In genomic region chr2:80166457-80166856, GRCh38 we compare ENCODE assay signal across 28 cellular contexts.
"Had no signal": no experiment of that assay in that cellular context is flagged by ENCODE, and none has a peak within 500 bp of the region (broad histone marks: within the 10 kb centered on the region; RNA-seq: fewer than 3 reads in every experiment).

No MANE protein-coding gene starts in this region.

- DNase-seq: naive thymus-derived CD4-positive, alpha-beta T cell; natural killer cell; nucleus accumbens; pancreas; retina; right lobe of liver; sigmoid colon; small intestine; stimulated activated CD4-positive, alpha-beta T cell treated with anti-CD3 and anti-CD28 coated beads, Interleukin-15, amount 100 ng/mL, for 24 hours; stimulated activated CD4-positive, alpha-beta T cell treated with anti-CD3 and anti-CD28 coated beads, Interleukin-4, amount 100 ng/mL, for 1 hour; stimulated activated CD4-positive, alpha-beta T cell treated with anti-CD3 and anti-CD28 coated beads, Interleukin-4, amount 100 ng/mL, for 4 hours; stimulated activated CD8-positive, alpha-beta memory T cell treated with anti-CD3 and anti-CD28 coated beads, Interleukin-4, amount 100 ng/mL, for 48 hours; stimulated activated naive CD4-positive, alpha-beta T cell; stimulated activated naive CD8-positive, alpha-beta T cell treated with anti-CD3 and anti-CD28 coated beads, Interleukin-15, amount 100 ng/mL, for 72 hours; stimulated activated naive CD8-positive, alpha-beta T cell treated with anti-CD3 and anti-CD28 coated beads, Interleukin-15, Interleukin-2, amounts not matched to agents 100 U/mL and 50 U/mL, for 24 hours; substantia nigra; testis; tibial artery; transverse colon; upper lobe of right lung; uterus had no signal

- H3K9me3 ChIP-seq: neutrophil, pancreas, prostate gland, right atrium auricular region, right lobe of liver, sigmoid colon, suprapubic skin, testis, tibial artery, transverse colon, upper lobe of right lung, uterus had no signal

- ATAC-seq: naive thymus-derived CD4-positive, alpha-beta T cell; natural killer cell; pancreas; right lobe of liver; stimulated activated memory B cell treated with anti-CD40 and anti-IgM and Interleukin-4, amounts not matched to agents 10 μg/mL and 1 μg/mL and 100 μg/mL, for 72 hours; stimulated activated naive CD8-positive, alpha-beta T cell treated with anti-CD3 and anti-CD28 coated beads, Interleukin-15, amount 100 ng/mL, for 72 hours; stimulated activated naive CD8-positive, alpha-beta T cell treated with anti-CD3 and anti-CD28 coated beads, Interleukin-15, Interleukin-2, amounts not matched to agents 100 U/mL and 50 U/mL, for 24 hours; upper lobe of right lung had no signal

- H3K27me3 Mint-ChIP-seq: naive thymus-derived CD4-positive, alpha-beta T cell; stimulated activated memory B cell treated with anti-CD40 and anti-IgM and Interleukin-4, amounts not matched to agents 10 μg/mL and 1 μg/mL and 100 μg/mL, for 72 hours; stimulated activated naive CD8-positive, alpha-beta T cell treated with anti-CD3 and anti-CD28 coated beads, Interleukin-15, amount 100 ng/mL, for 72 hours; type B pancreatic cell had no signal

- H3K4me3 Mint-ChIP-seq: naive thymus-derived CD4-positive, alpha-beta T cell; natural killer cell; nephron; stimulated activated memory B cell treated with anti-CD40 and anti-IgM and Interleukin-4, amounts not matched to agents 10 μg/mL and 1 μg/mL and 100 μg/mL, for 72 hours; stimulated activated naive CD8-positive, alpha-beta T cell treated with anti-CD3 and anti-CD28 coated beads, Interleukin-15, amount 100 ng/mL, for 72 hours; type B pancreatic cell had no signal

- H3K9me3 Mint-ChIP-seq: type B pancreatic cell had no signal

- H3K4me1 ChIP-seq: prostate gland, right atrium auricular region, right lobe of liver, sigmoid colon, suprapubic skin, testis, tibial artery, transverse colon, upper lobe of right lung, uterus had no signal

- H3K4me3 ChIP-seq: pancreas, prostate gland, right atrium auricular region, right lobe of liver, sigmoid colon, suprapubic skin, testis, tibial artery, transverse colon, upper lobe of right lung, uterus had no signal

- H3K27ac ChIP-seq: neutrophil, pancreas, prostate gland, right atrium auricular region, right lobe of liver, sigmoid colon, suprapubic skin, testis, tibial artery, transverse colon, upper lobe of right lung, uterus had no signal

- H3K27me3 ChIP-seq: neutrophil, pancreas, right atrium auricular region, right lobe of liver, sigmoid colon, suprapubic skin, testis, tibial artery, transverse colon, upper lobe of right lung, uterus had no signal

- H3K36me3 Mint-ChIP-seq: naive thymus-derived CD4-positive, alpha-beta T cell; stimulated activated memory B cell treated with anti-CD40 and anti-IgM and Interleukin-4, amounts not matched to agents 10 μg/mL and 1 μg/mL and 100 μg/mL, for 72 hours; type B pancreatic cell had no signal

- H3K27ac Mint-ChIP-seq: naive thymus-derived CD4-positive, alpha-beta T cell; natural killer cell; stimulated activated memory B cell treated with anti-CD40 and anti-IgM and Interleukin-4, amounts not matched to agents 10 μg/mL and 1 μg/mL and 100 μg/mL, for 72 hours; stimulated activated naive CD8-positive, alpha-beta T cell treated with anti-CD3 and anti-CD28 coated beads, Interleukin-15, amount 100 ng/mL, for 72 hours; type B pancreatic cell had no signal

- H3K4me1 Mint-ChIP-seq: naive thymus-derived CD4-positive, alpha-beta T cell; natural killer cell; nephron; stimulated activated memory B cell treated with anti-CD40 and anti-IgM and Interleukin-4, amounts not matched to agents 10 μg/mL and 1 μg/mL and 100 μg/mL, for 72 hours; stimulated activated naive CD8-positive, alpha-beta T cell treated with anti-CD3 and anti-CD28 coated beads, Interleukin-15, amount 100 ng/mL, for 72 hours had no signal

- H3K36me3 ChIP-seq: neutrophil, pancreas, prostate gland, right atrium auricular region, right lobe of liver, sigmoid colon, suprapubic skin, tibial artery, transverse colon, upper lobe of right lung, uterus had no signal
